ENCODE assay signal across 1 cellular context in genomic region chr10:45464958-45465567, GRCh38.
A peak's percentile ranks its signal among the peaks of the same experiment; 100 is the strongest.
TF ChIP-seq lines count a peak whose summit lies in the region.

No MANE protein-coding gene starts in this region.

TF ChIP-seq in K562, 482 proteins besides CTCF, POLR2A, EP300 and RAD21 (continued from another document and continues in another):
- TF ChIP-seq RREB1 (CRISPR knock-in tag; IDR thresholded peaks at IDR 0.05) (no peak), SMARCE1 (IDR thresholded peaks at IDR 0.05) (no peak), KLF13 (tag; IDR thresholded peaks at IDR 0.05; ENCODE audit: borderline replicate concordance, low read depth) (0 out of 2 replicates have a peak, but pooled peaks have one; percentile 26), IFI16 (CRISPR knock-in tag; IDR thresholded peaks at IDR 0.05) (no peak), CC2D1A (IDR thresholded peaks at IDR 0.05) (peak; percentile 90), JUND (IDR thresholded peaks at IDR 0.05; ENCODE audit: borderline replicate concordance, low read depth, low read length) (peak; percentile 13; the same call in 1 of the 2 replicates), JUND (tag; IDR thresholded peaks at IDR 0.05; ENCODE audit: borderline replicate concordance, low read depth, low read length) (no peak), ZNF143 (CRISPR knock-in tag; IDR thresholded peaks at IDR 0.05) (no peak), ERF (CRISPR knock-in tag; IDR thresholded peaks at IDR 0.05) (no peak), PURB (CRISPR knock-in tag; IDR thresholded peaks at IDR 0.05; ENCODE audit: low read depth) (no peak), ZNF586 (CRISPR knock-in tag; conservative IDR thresholded peaks at IDR 0.05) (no peak), PCBP2 (IDR thresholded peaks at IDR 0.05; ENCODE audit: low read depth, low read length, poor library complexity, severe bottlenecking) (no peak), EP400 (IDR thresholded peaks at IDR 0.05) (0 out of 2 replicates have a peak, but pooled peaks have one; percentile 15), ZFP30 (CRISPR knock-in tag; IDR thresholded peaks at IDR 0.05; ENCODE audit: borderline replicate concordance) (no peak), ATF7 (IDR thresholded peaks at IDR 0.05) (no peak), MYNN (IDR thresholded peaks at IDR 0.05) (0 out of 2 replicates have a peak, but pooled peaks have one; percentile 51), MYNN (CRISPR knock-in tag; IDR thresholded peaks at IDR 0.05) (no peak), KLF16 (IDR thresholded peaks at IDR 0.05) (peak; percentile 73; the same call in 1 of the 2 replicates), TEAD1 (CRISPR knock-in tag; IDR thresholded peaks at IDR 0.05) (0 out of 4 replicates have a peak, but pooled peaks have one; percentile 23 to 28), ZNF175 (CRISPR knock-in tag; IDR thresholded peaks at IDR 0.05; ENCODE audit: low read depth) (no peak), FOXK2 (conservative IDR thresholded peaks at IDR 0.05 in 1 of 2, IDR thresholded peaks at IDR 0.05 in 1 of 2; ENCODE audit: low read depth in 2 of 2) (no peak; a peak in 1 of 4 replicates), CBX1 (IDR thresholded peaks at IDR 0.05; ENCODE audit: low read depth) (peak; percentile 30; the same call in 1 of the 2 replicates), TARDBP (IDR thresholded peaks at IDR 0.05) (no peak), MYC (IDR thresholded peaks at IDR 0.05; ENCODE audit: low read depth, low read length) (no peak), MYC (CRISPR knock-in tag; IDR thresholded peaks at IDR 0.05; ENCODE audit: borderline replicate concordance, low read depth) (no peak), HLTF (IDR thresholded peaks at IDR 0.05) (no peak), TAL1 (IDR thresholded peaks at IDR 0.05) (peak; percentile 11; the same call in 1 of the 2 replicates), CEBPG (CRISPR knock-in tag; IDR thresholded peaks at IDR 0.05) (no peak), CEBPG (tag; conservative IDR thresholded peaks at IDR 0.05 in 1 of 2, IDR thresholded peaks at IDR 0.05 in 1 of 2) (no peak), ZNF197 (CRISPR knock-in tag; IDR thresholded peaks at IDR 0.05; ENCODE audit: low read depth) (0 out of 2 replicates have a peak, but pooled peaks have one; percentile 32), ZFX (CRISPR knock-in tag; IDR thresholded peaks at IDR 0.05) (peak; percentile 34; the same call in 1 of the 2 replicates), SUPT5H (IDR thresholded peaks at IDR 0.05) (no peak), PKNOX1 (IDR thresholded peaks at IDR 0.05) (0 out of 2 replicates have a peak, but pooled peaks have one; percentile 50), GATAD2B (IDR thresholded peaks at IDR 0.05; ENCODE audit: borderline replicate concordance) (peak; percentile 48; the same call in 1 of the 2 replicates), ELK3 (CRISPR knock-in tag; IDR thresholded peaks at IDR 0.05) (no peak), CHAMP1 (IDR thresholded peaks at IDR 0.05) (0 out of 2 replicates have a peak, but pooled peaks have one; percentile 18), SMC3 (conservative IDR thresholded peaks at IDR 0.05; ENCODE audit: insufficient read depth, low read depth, low read length) (peak; percentile 98), BHLHE40 (IDR thresholded peaks at IDR 0.05; ENCODE audit: low read length) (no peak), ILF3 (IDR thresholded peaks at IDR 0.05; ENCODE audit: borderline replicate concordance) (no peak), KDM1A (IDR thresholded peaks at IDR 0.05) (no peak), L3MBTL2 (IDR thresholded peaks at IDR 0.05) (peak; percentile 30; the same call in 1 of the 2 replicates), YY1 (IDR thresholded peaks at IDR 0.05; ENCODE audit: borderline replicate concordance in 1 of 3, control insufficient read depth in 1 of 3, extremely low read depth in 1 of 3, insufficient read depth in 3 of 3, insufficient read length in 1 of 3, insufficient replicate concordance in 2 of 3, low read depth in 1 of 3, low read length in 2 of 3) (peak in 1 of 3 experiments; percentile 19), ZNF384 (IDR thresholded peaks at IDR 0.05; ENCODE audit: low read depth, low read length) (peak; percentile 52; the same call in 1 of the 2 replicates), CTCFL (IDR thresholded peaks at IDR 0.05; ENCODE audit: borderline replicate concordance, insufficient read depth, low read depth, low read length, poor library complexity, severe bottlenecking) (peak; percentile 42), POLR3G (IDR thresholded peaks at IDR 0.05; ENCODE audit: extremely low read depth, insufficient read length, insufficient replicate concordance) (no peak), CREM (IDR thresholded peaks at IDR 0.05; ENCODE audit: low read depth) (peak; percentile 46; the same call in 1 of the 2 replicates), ZNF395 (CRISPR knock-in tag; IDR thresholded peaks at IDR 0.05) (0 out of 2 replicates have a peak, but pooled peaks have one; percentile 39), MEF2A (IDR thresholded peaks at IDR 0.05; ENCODE audit: control insufficient read depth, low read depth, low read length) (no peak), FOXK1 (CRISPR knock-in tag; IDR thresholded peaks at IDR 0.05; ENCODE audit: borderline replicate concordance) (no peak), CBFA2T3 (IDR thresholded peaks at IDR 0.05) (peak; percentile 51), SAFB (IDR thresholded peaks at IDR 0.05; ENCODE audit: borderline replicate concordance, low read depth, low read length) (no peak), EZH2 (IDR thresholded peaks at IDR 0.05; ENCODE audit: borderline replicate concordance, low read depth, low read length) (no peak), CTBP1 (IDR thresholded peaks at IDR 0.05; ENCODE audit: borderline replicate concordance) (0 out of 2 replicates have a peak, but pooled peaks have one; percentile 26), ZEB2 (IDR thresholded peaks at IDR 0.05) (0 out of 2 replicates have a peak, but pooled peaks have one; percentile 28), PRPF4 (IDR thresholded peaks at IDR 0.05; ENCODE audit: insufficient read depth, low read depth, low read length, poor library complexity, severe bottlenecking) (no peak), SAFB2 (IDR thresholded peaks at IDR 0.05; ENCODE audit: borderline replicate concordance, low read depth, low read length, severe bottlenecking) (no peak), MAZ (CRISPR knock-in tag; conservative IDR thresholded peaks at IDR 0.05 in 1 of 2, IDR thresholded peaks at IDR 0.05 in 1 of 2) (peak in 1 of 2 experiments; percentile 62; a peak in 2 of 4 replicates), STAG1 (CRISPR knock-in tag; IDR thresholded peaks at IDR 0.05; ENCODE audit: borderline replicate concordance) (peak; percentile 82; the same call in 1 of the 2 replicates)
